ENCODE assay signal across 17 cellular contexts in genomic region chr9:92966518-92966800, GRCh38. TPM values are rescaled to one million over a fixed set of nuclear protein-coding genes. Genes with fewer than 3 reads are reported as not detected.
DNase-seq lines count a peak whose midpoint lies in the region; ATAC-seq and TF ChIP-seq lines count a peak whose summit lies in the region.
"Had no signal": no experiment of that assay in that cellular context is flagged by ENCODE, and none has a peak within 500 bp of the region (broad histone marks: within the 10 kb centered on the region; RNA-seq: fewer than 3 reads in every experiment).

No MANE protein-coding gene starts in this region.

- H3K9me3 Mint-ChIP-seq in activated naive CD4-positive, alpha-beta T cell treated with anti-CD3 and anti-CD28 coated beads, Interleukin-2, amount 10 ng/mL, durations not matched to agents 7 days and 5 days = peaks cover 7% of the 10 kb centered on the region
- peaks cover 4% of the 10 kb centered on the region for H3K9me3 Mint-ChIP-seq in activated T-cell treated with anti-CD3 and anti-CD28 coated beads, Interleukin-2, amount 50 U/mL, for 4 hours

- CTCF ChIA-PET in activated naive CD4-positive, alpha-beta T cell treated with anti-CD3 and anti-CD28 coated beads, Interleukin-2, amount 10 ng/mL, durations not matched to agents 7 days and 5 days (lab: Charles Lee) = interaction anchor here (0.6 to 2.8 kb wide), 5 partner anchors 9 to 133 kb away, joined by 3 to 12 read pairs (median 5); no protein-coding TSS in a partner anchor

- no peaks in the 10 kb centered on the region for H3K27me3 Mint-ChIP-seq in activated naive CD4-positive, alpha-beta T cell treated with anti-CD3 and anti-CD28 coated beads, Interleukin-2, amount 10 ng/mL, durations not matched to agents 7 days and 5 days
- H3K27me3 Mint-ChIP-seq in activated T-cell treated with anti-CD3 and anti-CD28 coated beads, Interleukin-2, amount 50 U/mL, for 4 hours (ENCODE audit: low read depth) = no peaks in the 10 kb centered on the region

- peaks cover 65% of the 10 kb centered on the region for H3K4me1 Mint-ChIP-seq in activated naive CD4-positive, alpha-beta T cell treated with anti-CD3 and anti-CD28 coated beads, Interleukin-2, amount 10 ng/mL, durations not matched to agents 7 days and 5 days
- peaks cover 75% of the 10 kb centered on the region for H3K4me1 Mint-ChIP-seq in activated T-cell treated with anti-CD3 and anti-CD28 coated beads, Interleukin-2, amount 50 U/mL, for 4 hours (ENCODE audit: low read depth)

- H3K4me3 Mint-ChIP-seq in activated naive CD4-positive, alpha-beta T cell treated with anti-CD3 and anti-CD28 coated beads, Interleukin-2, amount 10 ng/mL, durations not matched to agents 7 days and 5 days = peak overlapping the region; percentile 86
- H3K4me3 Mint-ChIP-seq in activated T-cell treated with anti-CD3 and anti-CD28 coated beads, Interleukin-2, amount 50 U/mL, for 4 hours = peak overlapping the region; percentile 95

- H3K9me3 ChIP-seq in lower lobe of right lung = no peaks in the 10 kb centered on the region
- peaks cover 2% of the 10 kb centered on the region for H3K9me3 ChIP-seq in thymus (ENCODE audit: control insufficient read depth)
- H3K9me3 ChIP-seq: testis had no signal

- H3K4me3 ChIP-seq in lower lobe of right lung = peak overlapping the region; percentile 57
- peak overlapping the region; percentile 90 for H3K4me3 ChIP-seq in thymus (ENCODE audit: low read length)
- H3K4me3 ChIP-seq: smooth muscle cell, testis had no signal

- H3K27me3 ChIP-seq in lower lobe of right lung (ENCODE audit: low read depth) = no peaks in the 10 kb centered on the region
- H3K27me3 ChIP-seq in thymus (ENCODE audit: control insufficient read depth, insufficient read depth) = no peaks in the 10 kb centered on the region
- H3K27me3 ChIP-seq: testis had no signal

- H3K27ac ChIP-seq in lower lobe of right lung = no peak overlapping the region
- H3K27ac ChIP-seq in thymus (ENCODE audit: low read depth) = peak overlapping the region; percentile 76
- H3K27ac ChIP-seq: parathyroid adenoma, testis had no signal

- no peak for ATAC-seq in activated T-cell treated with anti-CD3 and anti-CD28 coated beads, Interleukin-2, amount 50 U/mL, for 4 hours
- ATAC-seq in lower lobe of right lung = no peak

- 89% methylated on average over 5 of the region's 5 CpGs for WGBS in thymus

- no peaks in the 10 kb centered on the region for H3K36me3 ChIP-seq in lower lobe of right lung
- peaks cover 17% of the 10 kb centered on the region for H3K36me3 ChIP-seq in thymus (ENCODE audit: control insufficient read depth, insufficient read depth)

- intact Hi-C loops in lower lobe of right lung (cut with DNase I) = no loop called here

- H3K36me3 Mint-ChIP-seq in activated naive CD4-positive, alpha-beta T cell treated with anti-CD3 and anti-CD28 coated beads, Interleukin-2, amount 10 ng/mL, durations not matched to agents 7 days and 5 days = peaks cover 64% of the 10 kb centered on the region
- H3K36me3 Mint-ChIP-seq in activated T-cell treated with anti-CD3 and anti-CD28 coated beads, Interleukin-2, amount 50 U/mL, for 4 hours (ENCODE audit: insufficient read depth) = peaks cover 9% of the 10 kb centered on the region

- peaks cover 36% of the 10 kb centered on the region for H3K4me1 ChIP-seq in lower lobe of right lung
- H3K4me1 ChIP-seq in thymus (ENCODE audit: control insufficient read depth, insufficient read depth, low read length) = peaks cover 31% of the 10 kb centered on the region
- H3K4me1 ChIP-seq: parathyroid adenoma, testis had no signal

- no peak for DNase-seq in activated naive CD4-positive, alpha-beta T cell treated with anti-CD3 and anti-CD28 coated beads, Interleukin-2, amount 10 ng/mL, durations not matched to agents 7 days and 5 days
- no peak for DNase-seq in activated naive CD4-positive, alpha-beta T cell (lab: John Stamatoyannopoulos, UW)
- no peak for DNase-seq in activated T-cell treated with anti-CD3 and anti-CD28 coated beads, Interleukin-2, amount 50 U/mL, for 4 hours
- DNase-seq in lower lobe of right lung = no peak
- DNase-seq in NCI-H2227 (lab: John Stamatoyannopoulos, UW; ENCODE audit: unreplicated experiment) = no peak
- no peak for DNase-seq in 8988T
- no peak for DNase-seq in NCI-H226
- DNase-seq: aorta; effector CD4-positive, alpha-beta T cell; NCI-H187 treated with DMSO at 0.1 percent for 48 hours; NCI-H774; testis had no signal

- TF ChIP-seq CTCF in lower lobe of right lung (IDR thresholded peaks at IDR 0.05) = no peak

- H3K27ac Mint-ChIP-seq in activated naive CD4-positive, alpha-beta T cell treated with anti-CD3 and anti-CD28 coated beads, Interleukin-2, amount 10 ng/mL, durations not matched to agents 7 days and 5 days = peak overlapping the region; percentile 99

RNA-seq across cellular contexts. Expression of gene FGD3, which starts 19.1 kb away (rescaled TPM):
- total RNA-seq in activated T-cell treated with anti-CD3 and anti-CD28 coated beads, Interleukin-2, amount 50 U/mL, for 4 hours = 10 to 100 TPM; 32.5 to 36.3 (median 32.6) TPM
- total RNA-seq in lower lobe of right lung = 23.9 TPM
- 48.9 TPM for polyA plus RNA-seq in thymus
- total RNA-seq: fibroblast of villous mesenchyme, LHCN-M2 had no signal
